In genomic region chr4:107497054-107497453, GRCh38 we compare ENCODE assay signal across 31 cellular contexts.
A peak's percentile ranks its signal among the peaks of the same experiment; 100 is the strongest.
DNase-seq lines count a peak whose midpoint lies in the region; ATAC-seq and TF ChIP-seq lines count a peak whose summit lies in the region.
"Had no signal": no experiment of that assay in that cellular context is flagged by ENCODE, and none has a peak within 500 bp of the region (broad histone marks: within the 10 kb centered on the region; RNA-seq: fewer than 3 reads in every experiment).

No MANE protein-coding gene starts in this region.

- no peak overlapping the region for H3K14ac ChIP-seq in neuronal stem cell (ENCODE audit: low read length)

- H3K36me3 ChIP-seq in CD4-positive, alpha-beta memory T cell (ENCODE audit: insufficient read depth, low read length) = no peaks in the 10 kb centered on the region
- H3K36me3 ChIP-seq in neuronal stem cell (replicated peaks in 1 of 2; ENCODE audit: control insufficient read depth in 2 of 2, insufficient read depth in 2 of 2, low read length in 2 of 2) = no peaks in the 10 kb centered on the region
- H3K36me3 ChIP-seq: gastrocnemius medialis, MG63, sigmoid colon, tibial nerve, WERI-Rb-1 had no signal

- no peaks in the 10 kb centered on the region for H3K27me3 ChIP-seq in CD4-positive, alpha-beta memory T cell (ENCODE audit: insufficient read depth, low read length)
- H3K27me3 ChIP-seq in CD4-positive, alpha-beta T cell (ENCODE audit: control insufficient read depth, insufficient read depth, low read length) = no peaks in the 10 kb centered on the region
- H3K27me3 ChIP-seq in neuronal stem cell (ENCODE audit: control insufficient read depth in 3 of 3, insufficient read depth in 3 of 3, low read depth in 1 of 3, low read length in 3 of 3) = no peaks in the 10 kb centered on the region
- H3K27me3 ChIP-seq: gastrocnemius medialis, MG63, sigmoid colon, tibial nerve had no signal

- no peak overlapping the region for H3K27ac Mint-ChIP-seq in T-helper 2 cell treated with Interferon-gamma antibody and Interleukin-4, amounts not matched to agents 5 μg/mL and 100 μg/mL, for 36 hours
- no peak overlapping the region for H3K27ac Mint-ChIP-seq in CD4-positive, alpha-beta memory T cell
- no peak overlapping the region for H3K27ac Mint-ChIP-seq in CD4-positive, alpha-beta T cell
- H3K27ac Mint-ChIP-seq: activated naive CD8-positive, alpha-beta T cell treated with anti-CD3 and anti-CD28 coated beads for 36 hours; activated T-cell treated with anti-CD3 and anti-CD28 coated beads, Interleukin-2, amount 50 U/mL, for 24 hours; CD8-positive, alpha-beta memory T cell; natural killer cell had no signal

- CTCF ChIA-PET in CD4-positive, alpha-beta memory T cell (lab: Charles Lee; ENCODE audit: partially characterized antibody) = no interaction called here
- CTCF ChIA-PET in CD4-positive, alpha-beta T cell (lab: Charles Lee) = no interaction called here

- POLR2A ChIA-PET in CD4-positive, alpha-beta memory T cell (lab: Charles Lee; ENCODE audit: partially characterized antibody) = no interaction called here
- POLR2A ChIA-PET in CD4-positive, alpha-beta T cell (lab: Charles Lee) = no interaction called here

- no peak for TF ChIP-seq CTCF in CD4-positive, alpha-beta T cell (IDR thresholded peaks at IDR 0.05)

- no peaks in the 10 kb centered on the region for H3K9me3 Mint-ChIP-seq in T-helper 2 cell treated with Interferon-gamma antibody and Interleukin-4, amounts not matched to agents 5 μg/mL and 100 μg/mL, for 36 hours
- peaks cover 0 to 21% (median 10%) of the 10 kb centered on the region in 8 donors for H3K9me3 Mint-ChIP-seq in CD4-positive, alpha-beta memory T cell
- peaks cover 10% of the 10 kb centered on the region for H3K9me3 Mint-ChIP-seq in CD4-positive, alpha-beta T cell
- H3K9me3 Mint-ChIP-seq: activated T-cell treated with anti-CD3 and anti-CD28 coated beads, Interleukin-2, amount 50 U/mL, for 24 hours had no signal

- H2BK15ac ChIP-seq in neuronal stem cell (ENCODE audit: low read length) = no peak overlapping the region

- WGBS in neuronal stem cell (ENCODE audit: extremely low coverage in 2 of 2, insufficient read length in 2 of 2, insufficient replicate concordance in 1 of 2), 2 donors = no CpG with 5 or more reads among the region's 2 CpGs

- ATAC-seq in GM18502 (IDR thresholded peaks at IDR 0.05; ENCODE audit: poor library complexity, unreplicated experiment) (peak; percentile 54), GM21619 (IDR thresholded peaks at IDR 0.05; ENCODE audit: unreplicated experiment) (peak; percentile 61), HG03432 (IDR thresholded peaks at IDR 0.05; ENCODE audit: unreplicated experiment) (peak; percentile 43)
- ATAC-seq in CD4-positive, alpha-beta T cell (ENCODE audit: poor library complexity) = no peak
- ATAC-seq: gastrocnemius medialis, K562, natural killer cell had no signal

- H3K27me3 Mint-ChIP-seq in T-helper 2 cell treated with Interferon-gamma antibody and Interleukin-4, amounts not matched to agents 5 μg/mL and 100 μg/mL, for 36 hours (ENCODE audit: low read depth) = no peaks in the 10 kb centered on the region
- peaks cover 2 to 4% of the 10 kb centered on the region in 2 donors for H3K27me3 Mint-ChIP-seq in CD4-positive, alpha-beta memory T cell
- peaks cover 17% of the 10 kb centered on the region for H3K27me3 Mint-ChIP-seq in CD4-positive, alpha-beta T cell

- H3K4me3 Mint-ChIP-seq in T-helper 2 cell treated with Interferon-gamma antibody and Interleukin-4, amounts not matched to agents 5 μg/mL and 100 μg/mL, for 36 hours = peak overlapping the region; percentile 42
- no peak overlapping the region for H3K4me3 Mint-ChIP-seq in CD4-positive, alpha-beta memory T cell
- H3K4me3 Mint-ChIP-seq in CD4-positive, alpha-beta T cell = no peak overlapping the region
- H3K4me3 Mint-ChIP-seq: activated naive CD8-positive, alpha-beta T cell treated with anti-CD3 and anti-CD28 coated beads for 36 hours; activated T-cell treated with anti-CD3 and anti-CD28 coated beads, Interleukin-2, amount 50 U/mL, for 24 hours; CD8-positive, alpha-beta memory T cell; natural killer cell had no signal

- H3K4me1 Mint-ChIP-seq in T-helper 2 cell treated with Interferon-gamma antibody and Interleukin-4, amounts not matched to agents 5 μg/mL and 100 μg/mL, for 36 hours (ENCODE audit: low read depth) = peaks cover 9% of the 10 kb centered on the region
- no peaks in the 10 kb centered on the region for H3K4me1 Mint-ChIP-seq in CD4-positive, alpha-beta memory T cell
- H3K4me1 Mint-ChIP-seq in CD4-positive, alpha-beta T cell (ENCODE audit: low read depth) = no peaks in the 10 kb centered on the region
- H3K4me1 Mint-ChIP-seq: activated naive CD8-positive, alpha-beta T cell treated with anti-CD3 and anti-CD28 coated beads for 36 hours; CD8-positive, alpha-beta memory T cell; natural killer cell had no signal

- H2BK12ac ChIP-seq in neuronal stem cell (ENCODE audit: low read length) = no peak overlapping the region

- no peak overlapping the region for H3K4me3 ChIP-seq in CD4-positive, alpha-beta memory T cell (ENCODE audit: low read length in 2 of 2)
- H3K4me3 ChIP-seq in neuronal stem cell (ENCODE audit: low read length in 2 of 2) = no peak overlapping the region
- H3K4me3 ChIP-seq: gastrocnemius medialis, K562, lung, MG63, sigmoid colon, tibial nerve had no signal

- no peak overlapping the region for H4K91ac ChIP-seq in neuronal stem cell (ENCODE audit: low read depth, low read length, poor library complexity)

- intact Hi-C loops in CD4-positive, alpha-beta memory T cell (cut with micrococcal nuclease) = no loop called here
- intact Hi-C loops in CD4-positive, alpha-beta T cell (cut with DNase I, micrococcal nuclease) = no loop called here

- no peak overlapping the region for H2AK5ac ChIP-seq in neuronal stem cell (ENCODE audit: low read depth, low read length)

- no peak overlapping the region for H2AFZ ChIP-seq in neuronal stem cell (ENCODE audit: low read length)

- no peak overlapping the region for H3K23ac ChIP-seq in neuronal stem cell (ENCODE audit: low read depth, low read length, poor library complexity)

- H3K27ac ChIP-seq in CD4-positive, alpha-beta memory T cell (ENCODE audit: low read depth, low read length) = no peak overlapping the region
- H3K27ac ChIP-seq in CD4-positive, alpha-beta T cell (ENCODE audit: low read depth, low read length) = no peak overlapping the region
- no peak overlapping the region for H3K27ac ChIP-seq in neuronal stem cell (replicated peaks; ENCODE audit: low read length)
- H3K27ac ChIP-seq: gastrocnemius medialis, sigmoid colon, tibial nerve, WERI-Rb-1 had no signal

- no peak for DNase-seq in T-helper 2 cell treated with Interferon-gamma antibody and Interleukin-4, amounts not matched to agents 5 μg/mL and 100 μg/mL, for 36 hours (ENCODE audit: low spot score)
- DNase-seq in CD4-positive, alpha-beta memory T cell = no peak
- DNase-seq in CD4-positive, alpha-beta T cell = no peak
- no peak for DNase-seq in DMS79 treated with DMSO at 0.1 percent for 48 hours (lab: John Stamatoyannopoulos, UW)
- DNase-seq in neuronal stem cell (ENCODE audit: low spot score) = no peak
- DNase-seq: activated CD4-positive, alpha-beta T cell treated with anti-CD3 and anti-CD28 coated beads for 4 hours; activated gamma-delta T cell; activated naive CD8-positive, alpha-beta T cell treated with anti-CD3 and anti-CD28 coated beads for 36 hours; activated T-cell treated with anti-CD3 and anti-CD28 coated beads, Interleukin-2, amount 50 U/mL, for 24 hours; aorta; CD8-positive, alpha-beta memory T cell; EL; gastrocnemius medialis; kidney glomerular epithelial cell; MG63; natural killer cell; NCI-H1417; NCI-H2029 treated with DMSO at 0.1 percent for 48 hours; NCI-H226; NCI-H748 treated with DMSO at 0.1 percent for 48 hours; SIG-M5; sigmoid colon; stimulated activated CD4-positive, alpha-beta T cell treated with anti-CD3 and anti-CD28 coated beads, Interleukin-4, amount 100 ng/mL, for 24 hours; T-helper 9 cell; WERI-Rb-1 had no signal

- H3K4ac ChIP-seq in neuronal stem cell (ENCODE audit: low read length) = no peak overlapping the region

- H3K9ac ChIP-seq in neuronal stem cell (ENCODE audit: low read depth, low read length, poor library complexity) = no peak overlapping the region

- H3K36me3 Mint-ChIP-seq in T-helper 2 cell treated with Interferon-gamma antibody and Interleukin-4, amounts not matched to agents 5 μg/mL and 100 μg/mL, for 36 hours (ENCODE audit: low read depth) = no peaks in the 10 kb centered on the region
- no peaks in the 10 kb centered on the region for H3K36me3 Mint-ChIP-seq in CD4-positive, alpha-beta memory T cell
- no peaks in the 10 kb centered on the region for H3K36me3 Mint-ChIP-seq in CD4-positive, alpha-beta T cell (ENCODE audit: low read depth)
- H3K36me3 Mint-ChIP-seq: activated naive CD8-positive, alpha-beta T cell treated with anti-CD3 and anti-CD28 coated beads for 36 hours; CD8-positive, alpha-beta memory T cell; natural killer cell had no signal

- H2BK120ac ChIP-seq in neuronal stem cell (ENCODE audit: low read depth, low read length) = no peak overlapping the region

- H3K4me1 ChIP-seq in CD4-positive, alpha-beta memory T cell (ENCODE audit: insufficient read depth, low read length) = no peaks in the 10 kb centered on the region
- H3K4me1 ChIP-seq in neuronal stem cell (ENCODE audit: control insufficient read depth in 2 of 2, insufficient read depth in 1 of 2, low read depth in 1 of 2, low read length in 2 of 2) = no peaks in the 10 kb centered on the region
- H3K4me1 ChIP-seq: gastrocnemius medialis, sigmoid colon, tibial nerve had no signal

- no peak overlapping the region for H3K18ac ChIP-seq in neuronal stem cell (ENCODE audit: low read length)

- H3K79me1 ChIP-seq in neuronal stem cell (ENCODE audit: low read depth, low read length) = no peaks in the 10 kb centered on the region

- H3K4me2 ChIP-seq in neuronal stem cell (ENCODE audit: insufficient read depth, low read length, poor library complexity, severe bottlenecking) = no peak overlapping the region

- no peaks in the 10 kb centered on the region for H3K9me3 ChIP-seq in CD4-positive, alpha-beta memory T cell (ENCODE audit: control insufficient read depth in 1 of 2, low read length in 2 of 2)
- H3K9me3 ChIP-seq in CD4-positive, alpha-beta T cell (ENCODE audit: control insufficient read depth, low read length) = no peaks in the 10 kb centered on the region
- H3K9me3 ChIP-seq in neuronal stem cell (replicated peaks in 1 of 2; ENCODE audit: control insufficient read depth in 2 of 2, insufficient read depth in 1 of 2, low read depth in 1 of 2, low read length in 2 of 2) = no peaks in the 10 kb centered on the region
- H3K9me3 ChIP-seq: gastrocnemius medialis, MG63 had no signal

- no peak overlapping the region for H2BK5ac ChIP-seq in neuronal stem cell (ENCODE audit: low read length)

- no peak overlapping the region for H4K8ac ChIP-seq in neuronal stem cell (ENCODE audit: low read depth, low read length)
